ENCODE assay signal across 20 cellular contexts in the genomic region with DNA sequence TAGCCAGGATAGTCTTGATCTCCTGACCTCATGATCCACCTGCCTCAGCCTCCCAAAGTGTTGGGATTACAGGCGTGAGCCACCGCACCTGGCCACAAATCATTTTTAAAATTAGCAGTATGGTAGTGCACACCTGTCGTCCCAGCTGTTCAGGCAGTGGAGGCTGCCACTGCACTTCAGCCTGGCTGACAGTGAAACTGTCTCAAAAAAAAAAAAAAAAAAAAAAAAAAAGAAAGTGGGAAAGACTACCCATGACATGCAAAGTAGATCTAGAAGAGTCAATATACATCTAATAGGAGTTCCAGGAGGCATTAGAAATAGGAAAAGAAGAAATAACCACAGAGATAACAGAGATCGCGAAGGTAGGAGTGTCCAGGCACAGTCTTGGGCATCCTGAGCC. TPM values are rescaled to one million over a fixed set of nuclear protein-coding genes. Genes with fewer than 3 reads are reported as not detected.
A peak's percentile ranks its signal among the peaks of the same experiment; 100 is the strongest.
DNase-seq lines count a peak whose midpoint lies in the region; ATAC-seq and TF ChIP-seq lines count a peak whose summit lies in the region.
"Had no signal": no experiment of that assay in that cellular context is flagged by ENCODE, and none has a peak within 500 bp of the region (broad histone marks: within the 10 kb centered on the region; RNA-seq: fewer than 3 reads in every experiment).

No MANE protein-coding gene starts in this region.

- no peak overlapping the region for H3K9ac ChIP-seq in Karpas-422 (ENCODE audit: low read length)

- CTCF ChIA-PET in CD4-positive, alpha-beta T cell (lab: Charles Lee), result interaction anchor here (1.4 kb wide), 1 partner anchor 13 kb away, joined by 4 read pairs; no protein-coding TSS in a partner anchor

- H3K27me3 ChIP-seq in CD4-positive, alpha-beta T cell (ENCODE audit: control insufficient read depth, insufficient read depth, low read length), result no peaks in the 10 kb centered on the region
- H3K27me3 ChIP-seq in Karpas-422 (ENCODE audit: low read length), result no peaks in the 10 kb centered on the region
- H3K27me3 ChIP-seq: SJCRH30, vagina had no signal

- H3K4me3 Mint-ChIP-seq in CD4-positive, alpha-beta T cell, result peak overlapping the region; percentile 46
- peak overlapping the region; percentile 10 for H3K4me3 Mint-ChIP-seq in activated T-helper 17 cell treated with anti-CD3 and anti-CD28 coated beads, Interleukin-2, amount 50 U/mL, for 72 hours
- H3K4me3 Mint-ChIP-seq in natural killer cell treated with Interleukin-12 subunit alpha and Interleukin-12 subunit beta and Interleukin-15 and Interleukin-18, amount 100 ng/mL, for 72 hours, result no peak overlapping the region

- no peaks in the 10 kb centered on the region for H3K9me3 Mint-ChIP-seq in CD4-positive, alpha-beta T cell
- H3K9me3 Mint-ChIP-seq in activated T-helper 17 cell treated with anti-CD3 and anti-CD28 coated beads, Interleukin-2, amount 50 U/mL, for 72 hours, result no peaks in the 10 kb centered on the region
- H3K9me3 Mint-ChIP-seq in natural killer cell treated with Interleukin-12 subunit alpha and Interleukin-12 subunit beta and Interleukin-15 and Interleukin-18, amount 100 ng/mL, for 72 hours, result no peaks in the 10 kb centered on the region
- H3K9me3 Mint-ChIP-seq: memory B cell had no signal

- H3K4me2 ChIP-seq in Karpas-422 (ENCODE audit: low read depth, low read length, poor library complexity, severe bottlenecking), result no peak overlapping the region

- no peaks in the 10 kb centered on the region; the same call in 1 of the 2 replicates for H4K20me1 ChIP-seq in Karpas-422 (ENCODE audit: insufficient read depth, low read depth, low read length)

- no peak for TF ChIP-seq CTCF in CD4-positive, alpha-beta T cell (IDR thresholded peaks at IDR 0.05)

- H3K9me2 ChIP-seq in Karpas-422 (replicated peaks; ENCODE audit: insufficient read depth, low read length), result no peaks in the 10 kb centered on the region

- DNase-seq in CD4-positive, alpha-beta T cell, result no peak
- no peak for DNase-seq in natural killer cell treated with Interleukin-12 subunit alpha and Interleukin-12 subunit beta and Interleukin-15 and Interleukin-18, amount 100 ng/mL, for 72 hours (ENCODE audit: low spot score)
- DNase-seq in Karpas-422 (no peak), Ammon's horn (ENCODE audit: low spot score) (no peak)
- DNase-seq: activated CD8-positive, alpha-beta memory T cell treated with anti-CD3 and anti-CD28 coated beads, Interleukin-2, amount 50 U/mL, for 4 hours; C1 segment of cervical spinal cord; EL; NCI-H1105 treated with DMSO at 0.1 percent for 48 hours; NCI-H226; nucleus accumbens; stimulated activated naive CD4-positive, alpha-beta T cell treated with Interleukin-2 at 50 U/mL for 16 hours had no signal

- H3K36me3 Mint-ChIP-seq in CD4-positive, alpha-beta T cell (ENCODE audit: low read depth), result peaks cover 22% of the 10 kb centered on the region
- peaks cover 20% of the 10 kb centered on the region for H3K36me3 Mint-ChIP-seq in activated T-helper 17 cell treated with anti-CD3 and anti-CD28 coated beads, Interleukin-2, amount 50 U/mL, for 72 hours (ENCODE audit: low read depth)
- H3K36me3 Mint-ChIP-seq in natural killer cell treated with Interleukin-12 subunit alpha and Interleukin-12 subunit beta and Interleukin-15 and Interleukin-18, amount 100 ng/mL, for 72 hours, result peaks cover 4% of the 10 kb centered on the region

- H3K9me3 ChIP-seq in CD4-positive, alpha-beta T cell (ENCODE audit: control insufficient read depth, low read length), result no peaks in the 10 kb centered on the region
- H3K9me3 ChIP-seq in Karpas-422 (ENCODE audit: low read length), result no peaks in the 10 kb centered on the region
- H3K9me3 ChIP-seq: SJCRH30, vagina had no signal

- H3K79me2 ChIP-seq in Karpas-422 (ENCODE audit: low read length), result peaks cover 75% of the 10 kb centered on the region

- no peak overlapping the region for H2AFZ ChIP-seq in Karpas-422 (ENCODE audit: low read length)

- no peak overlapping the region for H3K27ac ChIP-seq in CD4-positive, alpha-beta T cell (ENCODE audit: low read depth, low read length)
- no peak overlapping the region for H3K27ac ChIP-seq in Karpas-422 (ENCODE audit: low read length)
- H3K27ac ChIP-seq: SJCRH30, vagina had no signal

- POLR2A ChIA-PET in CD4-positive, alpha-beta T cell (lab: Charles Lee), result interaction anchor here (0.6 to 1.2 kb wide), 2 partner anchors 9 to 10 kb away, joined by 3 read pairs; no protein-coding TSS in a partner anchor

- H3K27me3 Mint-ChIP-seq in CD4-positive, alpha-beta T cell, result no peaks in the 10 kb centered on the region
- no peaks in the 10 kb centered on the region for H3K27me3 Mint-ChIP-seq in activated T-helper 17 cell treated with anti-CD3 and anti-CD28 coated beads, Interleukin-2, amount 50 U/mL, for 72 hours
- no peaks in the 10 kb centered on the region for H3K27me3 Mint-ChIP-seq in natural killer cell treated with Interleukin-12 subunit alpha and Interleukin-12 subunit beta and Interleukin-15 and Interleukin-18, amount 100 ng/mL, for 72 hours
- H3K27me3 Mint-ChIP-seq: memory B cell had no signal

- no peaks in the 10 kb centered on the region for H3K36me3 ChIP-seq in Karpas-422 (ENCODE audit: insufficient read depth, low read length)
- H3K36me3 ChIP-seq: SJCRH30, vagina had no signal

- intact Hi-C loops in CD4-positive, alpha-beta T cell (cut with DNase I, micrococcal nuclease), result loop anchor here in 1 of 2 experiments (5.0 kb wide), 1 partner anchor 36 kb away; no protein-coding TSS in a partner anchor

- H3K4me1 ChIP-seq in Karpas-422 (ENCODE audit: low read length), result peaks cover 42% of the 10 kb centered on the region
- H3K4me1 ChIP-seq: SJCRH30 had no signal

- H3K27ac Mint-ChIP-seq in CD4-positive, alpha-beta T cell, result peak overlapping the region; percentile 39
- H3K27ac Mint-ChIP-seq in activated T-helper 17 cell treated with anti-CD3 and anti-CD28 coated beads, Interleukin-2, amount 50 U/mL, for 72 hours, result no peak overlapping the region
- peak overlapping the region; percentile 5 to 90 for H3K27ac Mint-ChIP-seq in natural killer cell treated with Interleukin-12 subunit alpha and Interleukin-12 subunit beta and Interleukin-15 and Interleukin-18, amount 100 ng/mL, for 72 hours

- no peak overlapping the region for H3K4me3 ChIP-seq in Karpas-422 (ENCODE audit: low read length)
- H3K4me3 ChIP-seq: K562, SJCRH30, skin epidermis, vagina had no signal

- ATAC-seq in CD4-positive, alpha-beta T cell (ENCODE audit: poor library complexity), result no peak
- peak; percentile 13 for ATAC-seq in GM18909 (IDR thresholded peaks at IDR 0.05; ENCODE audit: poor library complexity, unreplicated experiment)
- no peak for ATAC-seq in activated T-helper 17 cell treated with anti-CD3 and anti-CD28 coated beads, Interleukin-2, amount 50 U/mL, for 72 hours (replicated peaks)
- no peak for ATAC-seq in natural killer cell treated with Interleukin-12 subunit alpha and Interleukin-12 subunit beta and Interleukin-15 and Interleukin-18, amount 100 ng/mL, for 72 hours
- ATAC-seq in HG02642 (IDR thresholded peaks at IDR 0.05; ENCODE audit: poor library complexity, unreplicated experiment), result no peak
- ATAC-seq: HCT116, K562 had no signal

- peaks cover 72% of the 10 kb centered on the region for H3K4me1 Mint-ChIP-seq in CD4-positive, alpha-beta T cell (ENCODE audit: low read depth)
- peaks cover 29% of the 10 kb centered on the region for H3K4me1 Mint-ChIP-seq in activated T-helper 17 cell treated with anti-CD3 and anti-CD28 coated beads, Interleukin-2, amount 50 U/mL, for 72 hours
- peaks cover 50 to 64% of the 10 kb centered on the region in 2 donors for H3K4me1 Mint-ChIP-seq in natural killer cell treated with Interleukin-12 subunit alpha and Interleukin-12 subunit beta and Interleukin-15 and Interleukin-18, amount 100 ng/mL, for 72 hours (ENCODE audit: low read depth in 2 of 2)

RNA-seq across cellular contexts. Expression of a gene that starts 3.2 kb away (rescaled TPM):
- 10 to 100 TPM; 59.4 to 60.9 TPM for total RNA-seq in CD4-positive, alpha-beta T cell
- total RNA-seq in activated T-helper 17 cell treated with anti-CD3 and anti-CD28 coated beads, Interleukin-2, amount 50 U/mL, for 72 hours, result 10 to 100 TPM; 31.6 to 36.3 TPM
- total RNA-seq in natural killer cell treated with Interleukin-12 subunit alpha and Interleukin-12 subunit beta and Interleukin-15 and Interleukin-18, amount 100 ng/mL, for 72 hours, result 10 to 100 TPM; 31.4 to 41.3 TPM
- total RNA-seq in Karpas-422 (2014; rRNA removed; shearing (Covaris generic); ENCODE audit: low replicate concordance), result 8.3 and 9.2 TPM in 2 replicates
